ENCODE assay signal across 19 cellular contexts in the genomic region with DNA sequence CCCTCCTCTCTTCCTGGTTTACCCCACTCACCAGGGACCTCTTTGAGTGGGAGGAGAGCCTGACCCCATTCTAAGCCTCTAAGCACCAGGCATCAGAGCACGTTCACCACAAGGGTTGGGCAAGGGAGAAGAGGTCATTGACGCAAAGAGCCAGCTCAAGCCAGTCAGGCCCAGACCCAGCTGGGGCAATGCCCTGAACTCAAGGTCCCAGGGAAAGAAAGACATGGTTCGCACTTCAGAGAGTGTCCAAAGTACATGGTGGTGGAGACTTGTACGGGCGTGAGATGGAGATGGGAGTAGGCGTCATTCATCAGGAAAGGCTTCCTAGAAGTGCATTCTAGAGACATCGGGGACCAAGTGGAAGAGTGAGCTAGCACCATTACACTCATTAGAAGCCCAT. TPM values are rescaled to one million over a fixed set of nuclear protein-coding genes. Genes with fewer than 3 reads are reported as not detected.
A peak's percentile ranks its signal among the peaks of the same experiment; 100 is the strongest.
DNase-seq lines count a peak whose midpoint lies in the region; ATAC-seq and TF ChIP-seq lines count a peak whose summit lies in the region.
"Had no signal": no experiment of that assay in that cellular context is flagged by ENCODE, and none has a peak within 500 bp of the region (broad histone marks: within the 10 kb centered on the region; RNA-seq: fewer than 3 reads in every experiment).

No MANE protein-coding gene starts in this region.

- BruUV-seq in MCF 10A (replicated peaks; lab: Mats Ljungman, UMichigan): no TSS peak

- no peak for TF ChIP-seq POLR2A in breast epithelium (IDR thresholded peaks at IDR 0.05)
- TF ChIP-seq POLR2A in esophagus squamous epithelium (IDR thresholded peaks at IDR 0.05): no peak

- peak overlapping the region; percentile 83 for H3K27ac Mint-ChIP-seq in MCF 10A (ENCODE audit: low read depth, unreplicated experiment)
- H3K27ac Mint-ChIP-seq: CD14-positive monocyte had no signal

- ATAC-seq in GM21619 (IDR thresholded peaks at IDR 0.05; ENCODE audit: unreplicated experiment): no peak
- ATAC-seq in left cardiac atrium: no peak

- no peaks in the 10 kb centered on the region for H3K27me3 Mint-ChIP-seq in MCF 10A (ENCODE audit: insufficient read depth, unreplicated experiment)

- DNase-seq in MCF 10A (ENCODE audit: unreplicated experiment): no peak
- DNase-seq in breast epithelium (ENCODE audit: low spot score in 2 of 2): no peak
- DNase-seq in esophagus squamous epithelium (lab: John Stamatoyannopoulos, UW): no peak
- no peak for DNase-seq in effector memory CD4-positive, alpha-beta T cell
- no peak for DNase-seq in left cardiac atrium
- no peak for DNase-seq in SJCRH30
- DNase-seq: COR-L47, DMS 273 treated with DMSO at 0.1 percent for 48 hours, GM23248, KBM-7, NCI-H1105 treated with DMSO at 0.1 percent for 48 hours, NCI-H1694, NCI-H2081 treated with DMSO at 0.1 percent for 48 hours, NCI-H446 treated with DMSO at 0.1 percent for 48 hours, SHP77 treated with DMSO at 0.1 percent for 48 hours had no signal

- no peaks in the 10 kb centered on the region for H3K36me3 Mint-ChIP-seq in MCF 10A (ENCODE audit: insufficient read depth, unreplicated experiment)
- H3K36me3 Mint-ChIP-seq: CD14-positive monocyte had no signal

- POLR2A ChIA-PET in MCF 10A (lab: Yijun Ruan, JAX): interaction anchor here (1.2 to 46.7 kb wide), 10 partner anchors 9 to 617 kb away, joined by 3 to 3819 read pairs (median 14); a partner anchor contains a TSS

- no peak overlapping the region for H3K4me3 Mint-ChIP-seq in MCF 10A (ENCODE audit: unreplicated experiment)
- H3K4me3 Mint-ChIP-seq: CD14-positive monocyte had no signal

- no peak for TF ChIP-seq CTCF in MCF 10A (IDR thresholded peaks at IDR 0.05; ENCODE audit: unreplicated experiment)
- TF ChIP-seq CTCF in breast epithelium (IDR thresholded peaks at IDR 0.05): no peak
- no peak for TF ChIP-seq CTCF in esophagus squamous epithelium (IDR thresholded peaks at IDR 0.05)

- H3K4me1 ChIP-seq in breast epithelium (peaks cover 0 to 11% of the 10 kb centered on the region in 2 donors), esophagus squamous epithelium (peaks cover 27 to 89% (median 28%) of the 10 kb centered on the region in 3 donors), SJCRH30 (peaks cover 42% of the 10 kb centered on the region)
- no peaks in the 10 kb centered on the region for H3K4me1 ChIP-seq in effector memory CD4-positive, alpha-beta T cell (ENCODE audit: control insufficient read depth, insufficient read depth, low read length, poor library complexity, severe bottlenecking)

- H3K27me3 ChIP-seq in breast epithelium (no peaks in the 10 kb centered on the region), esophagus squamous epithelium (peaks cover 0 to 15% (median 0%) of the 10 kb centered on the region in 4 donors), SJCRH30 (no peaks in the 10 kb centered on the region)
- peaks cover 3% of the 10 kb centered on the region for H3K27me3 ChIP-seq in effector memory CD4-positive, alpha-beta T cell (replicated peaks; ENCODE audit: control insufficient read depth, insufficient read depth, low read length, poor library complexity, severe bottlenecking)

- 61 to 73% methylated on average over 3 to 6 of the region's 7 CpGs for WGBS in esophagus squamous epithelium, 2 donors

- intact Hi-C loops in MCF 10A (cut with micrococcal nuclease): no loop called here
- intact Hi-C loops in breast epithelium (cut with DNase I; ENCODE audit: low total_unique reads): no loop called here
- intact Hi-C loops in esophagus squamous epithelium (cut with DNase I): no loop called here
- intact Hi-C loops in left cardiac atrium (cut with DNase I): no loop called here

- H3K36me3 ChIP-seq in breast epithelium: no peaks in the 10 kb centered on the region
- H3K36me3 ChIP-seq in esophagus squamous epithelium: peaks cover 0 to 63% (median 17%) of the 10 kb centered on the region in 3 donors
- no peaks in the 10 kb centered on the region for H3K36me3 ChIP-seq in effector memory CD4-positive, alpha-beta T cell (ENCODE audit: control insufficient read depth, insufficient read depth, low read length)
- no peaks in the 10 kb centered on the region for H3K36me3 ChIP-seq in SJCRH30

- H3K9me3 Mint-ChIP-seq in MCF 10A (ENCODE audit: unreplicated experiment): no peaks in the 10 kb centered on the region

- H3K27ac ChIP-seq in breast epithelium (no peak overlapping the region), esophagus squamous epithelium (peak overlapping the region; percentile 82 to 97 (median 96)), skin epidermis (peak overlapping the region in 14 of 21 experiments; percentile 18 to 96 (median 52)), SJCRH30 (no peak overlapping the region)
- no peak overlapping the region for H3K27ac ChIP-seq in effector memory CD4-positive, alpha-beta T cell (ENCODE audit: insufficient read depth, low read length, poor library complexity, severe bottlenecking)
- H3K27ac ChIP-seq: 22Rv1, GM23248 had no signal

- CTCF ChIA-PET in MCF 10A (lab: Yijun Ruan, JAX): interaction anchor here (0.7 to 16.5 kb wide), 15 partner anchors 9 to 201 kb away, joined by 3 to 415 read pairs (median 9); no protein-coding TSS in a partner anchor

- peaks cover 38% of the 10 kb centered on the region for H3K4me1 Mint-ChIP-seq in MCF 10A (ENCODE audit: insufficient read depth, unreplicated experiment)
- H3K4me1 Mint-ChIP-seq: CD14-positive monocyte had no signal

- H3K9me3 ChIP-seq in breast epithelium (no peaks in the 10 kb centered on the region), esophagus squamous epithelium (no peaks in the 10 kb centered on the region), SJCRH30 (replicated peaks) (no peaks in the 10 kb centered on the region)
- no peaks in the 10 kb centered on the region for H3K9me3 ChIP-seq in effector memory CD4-positive, alpha-beta T cell (ENCODE audit: control insufficient read depth, low read length)

- H3K4me3 ChIP-seq in breast epithelium (no peak overlapping the region), esophagus squamous epithelium (peak overlapping the region in 2 of 4 donors; percentile 16 to 24), skin epidermis (no peak overlapping the region), SJCRH30 (no peak overlapping the region)
- H3K4me3 ChIP-seq in effector memory CD4-positive, alpha-beta T cell (ENCODE audit: insufficient read depth, low read depth, low read length, poor library complexity, severe bottlenecking): no peak overlapping the region
- H3K4me3 ChIP-seq: GM23248 had no signal

RNA-seq across cellular contexts. Expression of a gene that starts 7.2 kb away (rescaled TPM):
- total RNA-seq in MCF 10A (2022): 0.30 and 0.32 TPM in 2 replicates
- total RNA-seq in breast epithelium: 10 to 100 TPM in 2 of 3 donors, under 1 TPM in 1; 0.96 to 22.5 (median 12.1) TPM
- 100 to 1,000 TPM; 263 to 706 (median 410) TPM for total RNA-seq in esophagus squamous epithelium
- 1 to 10 TPM in 1 of 2 donors, under 1 TPM in 1; 0.77 to 1.0 TPM for total RNA-seq in left cardiac atrium
- not detected in 2 replicates for total RNA-seq in SJCRH30 (2014; rRNA removed; shearing (Covaris generic))

Comparison
In these comparisons a context has a peak if more than half of its experiments do, and no peak if none do; other contexts are left out.
1. H3K27ac ChIP-seq: peak in esophagus squamous epithelium (4 of 4) and skin epidermis (14 of 21); none in breast epithelium (0 of 2), effector memory CD4-positive, alpha-beta T cell (single experiment) and SJCRH30 (single experiment).
2. RNA of a gene that starts 7.2 kb away (total RNA-seq): 263 to 706 TPM in esophagus squamous epithelium; 0.96 to 22.5 TPM in breast epithelium, 0.77 to 1.0 TPM in left cardiac atrium, 0.30 to 0.32 TPM in MCF 10A and not detected in SJCRH30; every median in the first group is over 10 times any median in the second.